In genomic region chr11:61145228-61146005, GRCh38 we compare ENCODE assay signal across 22 cellular contexts. TPM values are rescaled to one million over a fixed set of nuclear protein-coding genes. Genes with fewer than 3 reads are reported as not detected.
DNase-seq lines count a peak whose midpoint lies in the region; ATAC-seq, FAIRE-seq and TF ChIP-seq lines count a peak whose summit lies in the region.
"Had no signal": no experiment of that assay in that cellular context is flagged by ENCODE, and none has a peak within 500 bp of the region (broad histone marks: within the 10 kb centered on the region; RNA-seq: fewer than 3 reads in every experiment).

No MANE protein-coding gene starts in this region.

- intact Hi-C loops in spleen (cut with DNase I; ENCODE audit: low total_unique reads), result no loop called here

- no peaks in the 10 kb centered on the region for H3K9me3 Mint-ChIP-seq in stimulated activated naive CD8-positive, alpha-beta T cell treated with anti-CD3 and anti-CD28 coated beads, Interleukin-15, amount 100 ng/mL, for 72 hours
- H3K9me3 Mint-ChIP-seq: CD4-positive, alpha-beta T cell; HFFc6 had no signal

- peak overlapping the region in 1 of 2 donors; percentile 66 for H3K27ac Mint-ChIP-seq in stimulated activated naive CD8-positive, alpha-beta T cell treated with anti-CD3 and anti-CD28 coated beads, Interleukin-15, amount 100 ng/mL, for 72 hours
- H3K27ac Mint-ChIP-seq: CD4-positive, alpha-beta T cell; HFFc6 had no signal

- peaks cover 0 to 36% (median 0%) of the 10 kb centered on the region in 11 experiments; a peak in 6 of 22 replicates for H3K36me3 ChIP-seq in BLaER1 treated with 17β-estradiol and CSF1 and Interleukin-3, amounts not matched to agents 10 nM and 100 nM
- no peaks in the 10 kb centered on the region; the same call in 1 of the 2 replicates for H3K36me3 ChIP-seq in RWPE2 (ENCODE audit: low read depth)
- H3K36me3 ChIP-seq in spleen, result peaks cover 0 to 7% (median 0%) of the 10 kb centered on the region in 6 donors
- H3K36me3 ChIP-seq: HAP-1 had no signal

- no peak overlapping the region for H3K27ac ChIP-seq in BLaER1 treated with 17β-estradiol and CSF1 and Interleukin-3, amounts not matched to agents 10 nM and 100 nM
- H3K27ac ChIP-seq in RWPE2 (ENCODE audit: poor library complexity, severe bottlenecking) (no peak overlapping the region), spleen (peak overlapping the region in 1 of 8 donors; percentile 51)

- H3K27me3 ChIP-seq in BLaER1 treated with 17β-estradiol and CSF1 and Interleukin-3, amounts not matched to agents 10 nM and 100 nM, result no peaks in the 10 kb centered on the region
- H3K27me3 ChIP-seq in RWPE2 (ENCODE audit: insufficient read depth, poor library complexity, severe bottlenecking) (no peaks in the 10 kb centered on the region), spleen (replicated peaks in 1 of 7) (no peaks in the 10 kb centered on the region)

- no peak overlapping the region for H3K4me3 Mint-ChIP-seq in stimulated activated naive CD8-positive, alpha-beta T cell treated with anti-CD3 and anti-CD28 coated beads, Interleukin-15, amount 100 ng/mL, for 72 hours
- H3K4me3 Mint-ChIP-seq: CD4-positive, alpha-beta T cell; HFFc6 had no signal

- TF ChIP-seq CTCF in RWPE2 (IDR thresholded peaks at IDR 0.05; ENCODE audit: poor library complexity, severe bottlenecking) (no peak), spleen (IDR thresholded peaks at IDR 0.05 in 8 of 11, conservative IDR thresholded peaks at IDR 0.05 in 3 of 11) (no peak)

- ATAC-seq in RWPE2 (ENCODE audit: low read depth) (no peak), GM18868 (IDR thresholded peaks at IDR 0.05; ENCODE audit: unreplicated experiment) (no peak)
- no peak for ATAC-seq in stimulated activated naive CD8-positive, alpha-beta T cell treated with anti-CD3 and anti-CD28 coated beads, Interleukin-15, amount 100 ng/mL, for 72 hours
- ATAC-seq: HepG2 had no signal

- FAIRE-seq in HTR-8/SVneo (lab: Jason Lieb, UNC), result no peak
- FAIRE-seq: G401.6, GM12891, H1, HepG2 had no signal

- no peak overlapping the region for H3K4me3 ChIP-seq in BLaER1 treated with 17β-estradiol and CSF1 and Interleukin-3, amounts not matched to agents 10 nM and 100 nM
- no peak overlapping the region for H3K4me3 ChIP-seq in RWPE2 (ENCODE audit: severe bottlenecking)
- H3K4me3 ChIP-seq in spleen, result no peak overlapping the region
- H3K4me3 ChIP-seq: HAP-1 had no signal

- H3K9ac ChIP-seq in BLaER1 treated with 17β-estradiol and CSF1 and Interleukin-3, amounts not matched to agents 10 nM and 100 nM, result no peak overlapping the region

- H3K4me2 ChIP-seq in BLaER1 treated with 17β-estradiol and CSF1 and Interleukin-3, amounts not matched to agents 10 nM and 100 nM, result peak overlapping the region in 10 of 11 experiments; percentile 23 to 61 (median 42); a peak in 18 of 22 replicates

- DNase-seq in RWPE2 (ENCODE audit: low spot score) (peak; percentile 26), mesenteric fat pad (ENCODE audit: low spot score) (peak; percentile 65), spleen (peak; percentile 47), HTR-8/SVneo (ENCODE audit: insufficient read length, low spot score) (no peak)
- DNase-seq in activated T-cell treated with anti-CD3 and anti-CD28 coated beads, Interleukin-2, amount 50 U/mL, for 1 hour, result no peak
- DNase-seq in stimulated activated naive CD8-positive, alpha-beta T cell treated with anti-CD3 and anti-CD28 coated beads, Interleukin-15, amount 100 ng/mL, for 72 hours, result no peak
- DNase-seq: ACHN; C1 segment of cervical spinal cord; CD4-positive, alpha-beta T cell; DMS153; DMS79 treated with DMSO at 0.1 percent for 48 hours; EL; HFFc6 had no signal

- H3K4me1 ChIP-seq in BLaER1 treated with 17β-estradiol and CSF1 and Interleukin-3, amounts not matched to agents 10 nM and 100 nM, result peaks cover 61 to 72% (median 66%) of the 10 kb centered on the region in 10 experiments
- H3K4me1 ChIP-seq in RWPE2 (ENCODE audit: insufficient read depth, poor library complexity, severe bottlenecking) (peaks cover 9% of the 10 kb centered on the region), spleen (peaks cover 7 to 79% (median 47%) of the 10 kb centered on the region in 6 donors)

- no peak for TF ChIP-seq POLR2A in spleen (IDR thresholded peaks at IDR 0.05)

- 85 to 93% (median 87%) methylated on average over 16 to 17 of the region's 17 CpGs for WGBS in spleen, 5 donors

- H4K20me1 ChIP-seq in BLaER1 treated with 17β-estradiol and CSF1 and Interleukin-3, amounts not matched to agents 10 nM and 100 nM, result peaks cover 38 to 99% (median 85%) of the 10 kb centered on the region in 11 experiments; a peak in 21 of 22 replicates

- H3K27me3 Mint-ChIP-seq in stimulated activated naive CD8-positive, alpha-beta T cell treated with anti-CD3 and anti-CD28 coated beads, Interleukin-15, amount 100 ng/mL, for 72 hours, result no peaks in the 10 kb centered on the region
- H3K27me3 Mint-ChIP-seq: CD4-positive, alpha-beta T cell had no signal

- H3K9me3 ChIP-seq in BLaER1 treated with 17β-estradiol and CSF1 and Interleukin-3, amounts not matched to agents 10 nM and 100 nM (replicated peaks in 1 of 11), result no peaks in the 10 kb centered on the region
- H3K9me3 ChIP-seq in RWPE2 (ENCODE audit: severe bottlenecking) (no peaks in the 10 kb centered on the region), spleen (no peaks in the 10 kb centered on the region)
- H3K9me3 ChIP-seq: HAP-1 had no signal

- H3K4me1 Mint-ChIP-seq in stimulated activated naive CD8-positive, alpha-beta T cell treated with anti-CD3 and anti-CD28 coated beads, Interleukin-15, amount 100 ng/mL, for 72 hours, result peaks cover 26% of the 10 kb centered on the region

RNA-seq across cellular contexts. Expression of gene VPS37C, which starts 15.8 kb away (rescaled TPM):
- total RNA-seq in mesenteric fat pad (21.5 TPM), spleen (10 to 100 TPM; 15.7 to 32.3 (median 23.5) TPM)
- polyA plus RNA-seq in spleen, result 10 to 100 TPM in 1 of 3 donors, 1 to 10 TPM in 2; 6.1 to 15.9 (median 8.9) TPM

RNA-seq across cellular contexts. Expression of gene CD5, which starts 43.1 kb away (rescaled TPM):
- total RNA-seq in mesenteric fat pad, result 0.26 TPM
- total RNA-seq in spleen, result 10 to 100 TPM in 6 of 7 donors, 1 to 10 TPM in 1; 9.2 to 27.4 (median 18.3) TPM
- polyA plus RNA-seq in spleen, result 1 to 10 TPM; 2.7 to 6.3 (median 4.9) TPM
- total RNA-seq: A172, H1, HepG2, HFFc6, HT1080 had no signal
- polyA plus RNA-seq: H1, HepG2 had no signal

RNA-seq across cellular contexts. Expression of gene PGA3, which starts 57.9 kb away (rescaled TPM):
- total RNA-seq in mesenteric fat pad, result 47.2 TPM
- total RNA-seq in spleen, result 1 to 10 TPM in 2 of 7 donors, under 1 TPM in 2, not detected in 3; 0.37 to 2.6 (median 1.2) TPM
- polyA plus RNA-seq in spleen, result under 1 TPM; 0.33 to 0.61 (median 0.54) TPM
- total RNA-seq: A172; CD4-positive, alpha-beta T cell; H1; HepG2; HT1080 had no signal
- polyA plus RNA-seq: H1, HepG2 had no signal

Comparison
In these comparisons a context has a peak if more than half of its experiments do, and no peak if none do; other contexts are left out.
1. DNase-seq: peak in RWPE2 (single experiment), mesenteric fat pad (single experiment) and spleen (single experiment); none in activated T-cell treated with anti-CD3 and anti-CD28 coated beads, Interleukin-2, amount 50 U/mL, for 1 hour (single experiment), stimulated activated naive CD8-positive, alpha-beta T cell treated with anti-CD3 and anti-CD28 coated beads, Interleukin-15, amount 100 ng/mL, for 72 hours (0 of 2) and HTR-8/SVneo (single experiment).
2. RNA of gene PGA3, which starts 57.9 kb away (total RNA-seq): 47.2 TPM in mesenteric fat pad (single experiment); 0.37 to 2.6 TPM in spleen; every median in the first group is over 10 times any median in the second.